Comparison of ENCODE assay signal across 12 cellular contexts in genomic region chr1:18946550-18947381, GRCh38. TPM values are rescaled to one million over a fixed set of nuclear protein-coding genes. Genes with fewer than 3 reads are reported as not detected.
A peak's percentile ranks its signal among the peaks of the same experiment; 100 is the strongest.
DNase-seq lines count a peak whose midpoint lies in the region; ATAC-seq, FAIRE-seq and TF ChIP-seq lines count a peak whose summit lies in the region.
"Had no signal": no experiment of that assay in that cellular context is flagged by ENCODE, and none has a peak within 500 bp of the region (broad histone marks: within the 10 kb centered on the region; RNA-seq: fewer than 3 reads in every experiment).

No MANE protein-coding gene starts in this region.

- no peak overlapping the region for H3K9ac ChIP-seq in IMR-90 (ENCODE audit: low read depth, low read length)
- H3K9ac ChIP-seq: parathyroid adenoma had no signal

- ATAC-seq in A549, result no peak
- ATAC-seq in IMR-90 (ENCODE audit: low read depth), result no peak
- ATAC-seq in natural killer cell treated with Interleukin-12 subunit alpha and Interleukin-12 subunit beta and Interleukin-15 and Interleukin-18, amount 100 ng/mL, for 72 hours, result no peak

- H3K36me3 Mint-ChIP-seq in chondrocyte (ENCODE audit: low read depth), result no peaks in the 10 kb centered on the region
- H3K36me3 Mint-ChIP-seq in natural killer cell treated with Interleukin-12 subunit alpha and Interleukin-12 subunit beta and Interleukin-15 and Interleukin-18, amount 100 ng/mL, for 72 hours, result no peaks in the 10 kb centered on the region

- POLR2A ChIA-PET in A549 (lab: Yijun Ruan, JAX) (no interaction called here), IMR-90 (lab: Charles Lee; ENCODE audit: unreplicated experiment) (no interaction called here)

- no peaks in the 10 kb centered on the region for H3K27me3 ChIP-seq in IMR-90 (ENCODE audit: control insufficient read depth, insufficient read depth, low read length)

- TF ChIP-seq EP300 in A549 (IDR thresholded peaks at IDR 0.05), result no peak

- 70% methylated on average over 15 of the region's 15 CpGs for WGBS in A549 (ENCODE audit: missing lambda C conversion rate)
- 75% methylated on average over 9 of the region's 15 CpGs; no CpG with 5 or more reads in 1 of the 2 experiments for WGBS in IMR-90 (ENCODE audit: extremely low coverage in 2 of 2, insufficient read length in 1 of 2), 2 experiments

- H3K9me3 Mint-ChIP-seq in chondrocyte (ENCODE audit: low read depth), result no peaks in the 10 kb centered on the region
- no peaks in the 10 kb centered on the region for H3K9me3 Mint-ChIP-seq in natural killer cell treated with Interleukin-12 subunit alpha and Interleukin-12 subunit beta and Interleukin-15 and Interleukin-18, amount 100 ng/mL, for 72 hours

- H3K36me3 ChIP-seq in IMR-90 (ENCODE audit: control insufficient read depth, insufficient read depth, low read length), result 0 out of 2 replicates have a peak, but pooled peaks cover 1% of the 10 kb centered on the region

- peaks cover 18 to 92% of the 10 kb centered on the region in 2 experiments for H3K79me1 ChIP-seq in IMR-90 (ENCODE audit: low read depth in 1 of 2, low read length in 2 of 2)

- in situ Hi-C loops in IMR-90 (cut with MboI; ENCODE audit: low sequenced_read_pairs), result no loop called here

- H3K14ac ChIP-seq in IMR-90 (replicated peaks; ENCODE audit: low read depth, low read length), result peak overlapping the region; percentile 43; the same call in 1 of the 2 replicates

- no TSS peak for BruUV-seq in IMR-90 (replicated peaks; lab: Mats Ljungman, UMichigan)

- dilution Hi-C loops in IMR-90 (cut with HindIII; ENCODE audit: low sequenced_read_pairs, unreplicated experiment), result no loop called here

- H2AK5ac ChIP-seq in IMR-90 (ENCODE audit: low read depth, low read length), result peak overlapping the region; percentile 84

- peak overlapping the region; percentile 23 to 91 for H3K27ac ChIP-seq in A549
- peak overlapping the region; percentile 10; the same call in 1 of the 2 replicates for H3K27ac ChIP-seq in IMR-90 (ENCODE audit: insufficient read depth, low read length)
- H3K27ac ChIP-seq: parathyroid adenoma had no signal

- no peaks in the 10 kb centered on the region for H4K20me1 ChIP-seq in IMR-90 (ENCODE audit: insufficient read depth, low read length)

- TF ChIP-seq CTCF in A549 (IDR thresholded peaks at IDR 0.05), result no peak
- no peak for TF ChIP-seq CTCF in IMR-90 (conservative IDR thresholded peaks at IDR 0.05; ENCODE audit: low read depth, low read length)
- no peak for TF ChIP-seq CTCF in chondrocyte (IDR thresholded peaks at IDR 0.05)

- no peak overlapping the region for H3K56ac ChIP-seq in IMR-90 (ENCODE audit: extremely low read depth, insufficient read depth, low read length)

- H4K91ac ChIP-seq in IMR-90 (ENCODE audit: insufficient read depth, low read depth, low read length), result peak overlapping the region; percentile 19

- intact Hi-C loops in IMR-90 (cut with micrococcal nuclease), result no loop called here

- peaks cover 83% of the 10 kb centered on the region for H3K4me1 ChIP-seq in A549
- peaks cover 58% of the 10 kb centered on the region for H3K4me1 ChIP-seq in IMR-90 (ENCODE audit: control insufficient read depth, insufficient read depth, low read length)

- H4K8ac ChIP-seq in IMR-90 (ENCODE audit: low read depth in 2 of 2, low read length in 2 of 2), result peak overlapping the region; percentile 36 to 52; a peak in 2 of 4 replicates

- H3K4me3 Mint-ChIP-seq in chondrocyte (ENCODE audit: unreplicated experiment), result no peak overlapping the region
- no peak overlapping the region for H3K4me3 Mint-ChIP-seq in natural killer cell treated with Interleukin-12 subunit alpha and Interleukin-12 subunit beta and Interleukin-15 and Interleukin-18, amount 100 ng/mL, for 72 hours

- no peak overlapping the region for H4K5ac ChIP-seq in IMR-90 (ENCODE audit: low read depth, low read length)

- no peak for TF ChIP-seq POLR2A in A549 (IDR thresholded peaks at IDR 0.05; ENCODE audit: low read length)
- no peak for TF ChIP-seq POLR2A in IMR-90 (IDR thresholded peaks at IDR 0.05; ENCODE audit: low read depth, low read length)

- CTCF ChIA-PET in A549 (lab: Yijun Ruan, JAX), result interaction anchor here (0.6 to 4.4 kb wide), 3 partner anchors 9 to 62 kb away, joined by 3 to 23 read pairs (median 10); no protein-coding TSS in a partner anchor
- CTCF ChIA-PET in IMR-90 (lab: Yijun Ruan, JAX), result no interaction called here

- H3K4me3 ChIP-seq in A549 (no peak overlapping the region), IMR-90 (ENCODE audit: insufficient read depth, low read depth, low read length) (no peak overlapping the region)

- H3K23ac ChIP-seq in IMR-90 (ENCODE audit: low read depth, low read length), result peak overlapping the region; percentile 67

- peak overlapping the region; percentile 20; the same call in 1 of the 3 replicates for H2BK15ac ChIP-seq in IMR-90 (ENCODE audit: low read depth, low read length)

- H3K9me3 ChIP-seq in A549 (no peaks in the 10 kb centered on the region), IMR-90 (ENCODE audit: control insufficient read depth, insufficient read depth, low read length) (no peaks in the 10 kb centered on the region)

- no peak overlapping the region for H3K18ac ChIP-seq in IMR-90 (ENCODE audit: low read depth, low read length)

- H3K27ac Mint-ChIP-seq in chondrocyte (ENCODE audit: unreplicated experiment), result peak overlapping the region; percentile 98
- H3K27ac Mint-ChIP-seq in natural killer cell treated with Interleukin-12 subunit alpha and Interleukin-12 subunit beta and Interleukin-15 and Interleukin-18, amount 100 ng/mL, for 72 hours, result peak overlapping the region; percentile 99 to 100

- H2AFZ ChIP-seq in IMR-90 (replicated peaks; ENCODE audit: low read length, poor library complexity), result peak overlapping the region; percentile 5
- H2AFZ ChIP-seq: parathyroid adenoma had no signal

- peaks cover 37% of the 10 kb centered on the region for H3K9me1 ChIP-seq in IMR-90 (ENCODE audit: insufficient read depth, low read length)

- no peak for TF ChIP-seq RAD21 in A549 (conservative IDR thresholded peaks at IDR 0.05 in 1 of 2, IDR thresholded peaks at IDR 0.05 in 1 of 2)
- no peak for TF ChIP-seq RAD21 in IMR-90 (IDR thresholded peaks at IDR 0.05; ENCODE audit: low read length)

- H3K4me1 Mint-ChIP-seq in chondrocyte (ENCODE audit: low read depth), result peaks cover 80% of the 10 kb centered on the region
- H3K4me1 Mint-ChIP-seq in natural killer cell treated with Interleukin-12 subunit alpha and Interleukin-12 subunit beta and Interleukin-15 and Interleukin-18, amount 100 ng/mL, for 72 hours (ENCODE audit: low read depth in 2 of 2), result peaks cover 65 to 68% of the 10 kb centered on the region in 2 donors

- peak overlapping the region; percentile 73 for H3K4ac ChIP-seq in IMR-90 (ENCODE audit: low read depth, low read length)

- no peak overlapping the region for H2BK5ac ChIP-seq in IMR-90 (ENCODE audit: low read depth, low read length, poor library complexity, severe bottlenecking)

- H3K4me2 ChIP-seq in A549 (peak overlapping the region; percentile 93; the same call in 2 of the 3 replicates), IMR-90 (ENCODE audit: low read depth, low read length) (no peak overlapping the region)

- DNase-seq in A549 (ENCODE audit: low read depth in 1 of 2, low spot score in 1 of 2), result no peak
- no peak for DNase-seq in IMR-90
- no peak for DNase-seq in chondrocyte (ENCODE audit: low spot score)
- DNase-seq in natural killer cell treated with Interleukin-12 subunit alpha and Interleukin-12 subunit beta and Interleukin-15 and Interleukin-18, amount 100 ng/mL, for 72 hours (ENCODE audit: low spot score), result no peak
- DNase-seq in NCI-H2227 (lab: John Stamatoyannopoulos, UW; ENCODE audit: unreplicated experiment), result no peak
- DNase-seq in KG1 (lab: John Stamatoyannopoulos, UW), result no peak
- no peak for DNase-seq in HuH-7.5 (ENCODE audit: low spot score)
- no peak for DNase-seq in NK-92 (lab: John Stamatoyannopoulos, UW; ENCODE audit: unreplicated experiment)
- DNase-seq: NCI-H187 treated with DMSO at 0.1 percent for 48 hours; stimulated activated CD8-positive, alpha-beta memory T cell treated with anti-CD3 and anti-CD28 coated beads, Interleukin-4, amount 100 ng/mL, for 48 hours had no signal

- H3K27me3 Mint-ChIP-seq in chondrocyte (ENCODE audit: low read depth), result no peaks in the 10 kb centered on the region
- no peaks in the 10 kb centered on the region for H3K27me3 Mint-ChIP-seq in natural killer cell treated with Interleukin-12 subunit alpha and Interleukin-12 subunit beta and Interleukin-15 and Interleukin-18, amount 100 ng/mL, for 72 hours

- H2BK120ac ChIP-seq in IMR-90 (ENCODE audit: low read depth, low read length), result 0 out of 2 replicates have a peak overlapping the region, but pooled peaks have one; percentile 8

- peak overlapping the region; percentile 69 for H2AK9ac ChIP-seq in IMR-90 (replicated peaks; ENCODE audit: low read depth, low read length, poor library complexity)

- FAIRE-seq in A549 (lab: Jason Lieb, UNC), result no peak
- FAIRE-seq: RCC 7860 had no signal

- no peak overlapping the region for H2BK20ac ChIP-seq in IMR-90 (ENCODE audit: low read depth, low read length)

RNA-seq across cellular contexts. Expression of gene IFFO2, which starts 9.7 kb away (rescaled TPM):
- polyA plus RNA-seq in A549 (2011; rRNA removed) (23.0 and 24.3 TPM in 2 replicates), A549 (2017; fragmentation: RNase III; extraction: RNeasy Plus Mini Kit Qiagen cat#74134 plus additional on column Dnase treatment) (50.1 to 57.5 TPM (median 53.9 TPM) in 3 replicates), IMR-90 (2012; rRNA removed) (18.1 and 18.2 TPM in 2 replicates)
- 43.9 and 44.0 TPM in 2 replicates for polyA plus RNA-seq in A549 (2012; cell fraction: cytosol; rRNA removed)
- polyA plus RNA-seq in A549 (2012; cell fraction: nucleus; rRNA removed), result 93.7 and 96.0 TPM in 2 replicates
- 24.2 and 31.1 TPM in 2 replicates for polyA minus RNA-seq in A549 (2011; rRNA and poly(A)+ RNA removed)
- total RNA-seq in IMR-90 (2012; rRNA removed) (13.6 and 14.5 TPM in 2 replicates), chondrocyte (13.9 to 18.9 TPM (median 18.8 TPM) in 3 replicates)
- 14.9 and 25.2 TPM in 2 replicates for polyA plus RNA-seq in IMR-90 (2012; cell fraction: cytosol; rRNA removed)
- 20.2 and 32.8 TPM in 2 replicates for polyA plus RNA-seq in IMR-90 (2012; cell fraction: nucleus; rRNA removed; ENCODE audit: low replicate concordance)
- 10 to 100 TPM; 23.5 to 44.2 TPM for total RNA-seq in natural killer cell treated with Interleukin-12 subunit alpha and Interleukin-12 subunit beta and Interleukin-15 and Interleukin-18, amount 100 ng/mL, for 72 hours

RNA-seq across cellular contexts. Expression of gene ALDH4A1, which starts 44.4 kb away (rescaled TPM):
- polyA plus RNA-seq in A549 (2011; rRNA removed) (9.4 and 9.7 TPM in 2 replicates), A549 (2017; fragmentation: RNase III; extraction: RNeasy Plus Mini Kit Qiagen cat#74134 plus additional on column Dnase treatment) (14.7 to 17.1 TPM (median 15.4 TPM) in 3 replicates), IMR-90 (2012; rRNA removed) (21.1 and 23.0 TPM in 2 replicates)
- polyA plus RNA-seq in A549 (2012; cell fraction: cytosol; rRNA removed), result 17.8 and 20.9 TPM in 2 replicates
- 44.6 and 47.4 TPM in 2 replicates for polyA plus RNA-seq in A549 (2012; cell fraction: nucleus; rRNA removed)
- polyA minus RNA-seq in A549 (2011; rRNA and poly(A)+ RNA removed), result 12.0 and 13.4 TPM in 2 replicates
- total RNA-seq in IMR-90 (2012; rRNA removed) (8.6 TPM in 2 replicates), chondrocyte (9.3 to 15.0 TPM (median 14.2 TPM) in 3 replicates)
- 12.1 and 21.4 TPM in 2 replicates for polyA plus RNA-seq in IMR-90 (2012; cell fraction: cytosol; rRNA removed)
- 16.8 and 36.6 TPM in 2 replicates for polyA plus RNA-seq in IMR-90 (2012; cell fraction: nucleus; rRNA removed; ENCODE audit: low replicate concordance)
- 1 to 10 TPM; 4.4 to 5.7 TPM for total RNA-seq in natural killer cell treated with Interleukin-12 subunit alpha and Interleukin-12 subunit beta and Interleukin-15 and Interleukin-18, amount 100 ng/mL, for 72 hours
